12 cellular contexts compared by ENCODE assay signal in the genomic region with DNA sequence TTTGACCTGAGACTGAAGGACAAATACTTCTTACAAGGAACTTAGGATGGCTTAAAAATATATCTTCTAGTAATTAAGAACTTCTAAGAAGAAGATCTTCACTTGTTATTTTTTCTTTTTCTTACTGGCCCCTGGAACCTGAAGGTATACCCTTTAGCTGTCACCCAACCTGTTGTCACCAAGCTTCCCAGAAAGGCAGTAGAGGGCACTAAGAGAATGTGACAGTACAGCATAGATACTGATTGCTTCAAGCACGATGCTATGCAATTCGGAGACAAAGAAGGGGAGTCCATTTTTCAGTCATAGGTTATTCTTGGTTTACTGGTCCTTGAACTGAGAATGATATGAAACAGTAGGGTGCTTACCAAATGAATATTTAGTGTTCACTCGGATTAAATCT.
DNase-seq lines count a peak whose midpoint lies in the region; ATAC-seq and TF ChIP-seq lines count a peak whose summit lies in the region.
"Had no signal": no experiment of that assay in that cellular context is flagged by ENCODE, and none has a peak within 500 bp of the region (broad histone marks: within the 10 kb centered on the region; RNA-seq: fewer than 3 reads in every experiment).

No MANE protein-coding gene starts in this region.

- no peaks in the 10 kb centered on the region for H3K9me3 ChIP-seq in right atrium auricular region
- no peaks in the 10 kb centered on the region for H3K9me3 ChIP-seq in sigmoid colon
- H3K9me3 ChIP-seq: colonic mucosa, gastroesophageal sphincter had no signal

- H3K27me3 Mint-ChIP-seq in WTC11 (ENCODE audit: low read depth): no peaks in the 10 kb centered on the region
- no peaks in the 10 kb centered on the region for H3K27me3 Mint-ChIP-seq in osteocyte (ENCODE audit: unreplicated experiment)
- H3K27me3 Mint-ChIP-seq: activated B cell treated with CpG ODN at 0.5 μM for 24 hours had no signal

- no peak for TF ChIP-seq EP300 in sigmoid colon (IDR thresholded peaks at IDR 0.05)

- intact Hi-C loops in Right ventricle myocardium superior (cut with DNase I) (no loop called here), sigmoid colon (cut with DNase I) (no loop called here)

- no peak for TF ChIP-seq POLR2A in sigmoid colon (IDR thresholded peaks at IDR 0.05)

- H3K4me3 ChIP-seq in right atrium auricular region (no peak overlapping the region), sigmoid colon (no peak overlapping the region)
- H3K4me3 ChIP-seq: colonic mucosa, gastroesophageal sphincter had no signal

- H3K4me3 Mint-ChIP-seq in WTC11 (no peak overlapping the region), osteocyte (ENCODE audit: unreplicated experiment) (no peak overlapping the region)
- H3K4me3 Mint-ChIP-seq: activated B cell treated with CpG ODN at 0.5 μM for 24 hours had no signal

- ATAC-seq in Right ventricle myocardium superior (ENCODE audit: poor library complexity): peak; percentile 53
- peak; percentile 82 for ATAC-seq in WTC11
- ATAC-seq in GM19455 (IDR thresholded peaks at IDR 0.05; ENCODE audit: unreplicated experiment): no peak
- ATAC-seq: gastroesophageal sphincter had no signal

- CTCF ChIA-PET in WTC11 (lab: Charles Lee): interaction anchor here (2.1 kb wide), 1 partner anchor 403 kb away, joined by 9 read pairs; no protein-coding TSS in a partner anchor

- H3K27ac ChIP-seq in right atrium auricular region: no peak overlapping the region
- no peak overlapping the region for H3K27ac ChIP-seq in sigmoid colon
- H3K27ac ChIP-seq: colonic mucosa, gastroesophageal sphincter had no signal

- peak in 1 of 2 donors; percentile 47 for TF ChIP-seq CTCF in right atrium auricular region (IDR thresholded peaks at IDR 0.05)
- no peak for TF ChIP-seq CTCF in WTC11 (IDR thresholded peaks at IDR 0.05)
- peak; percentile 34 for TF ChIP-seq CTCF in osteocyte (IDR thresholded peaks at IDR 0.05)
- TF ChIP-seq CTCF in sigmoid colon (IDR thresholded peaks at IDR 0.05): no peak

- DNase-seq in Right ventricle myocardium superior (no peak), right atrium auricular region (ENCODE audit: low spot score) (no peak), NCI-H146 (lab: John Stamatoyannopoulos, UW) (peak; percentile 60), WTC11 (ENCODE audit: low spot score) (no peak), osteocyte (ENCODE audit: extremely low spot score, unreplicated experiment) (no peak), GDM1 (lab: John Stamatoyannopoulos, UW) (no peak), sigmoid colon (no peak)
- DNase-seq: activated B cell treated with CpG ODN at 0.5 μM for 24 hours, colonic mucosa, NCI-H524 treated with DMSO at 0.1 percent for 48 hours had no signal

- H3K27me3 ChIP-seq in right atrium auricular region (no peaks in the 10 kb centered on the region), sigmoid colon (no peaks in the 10 kb centered on the region)
- H3K27me3 ChIP-seq: colonic mucosa, gastroesophageal sphincter had no signal

- WGBS in sigmoid colon, 2 donors: 34 to 50% methylated on average over 3 of the region's 3 CpGs

- H3K9me3 Mint-ChIP-seq in WTC11: no peaks in the 10 kb centered on the region
- H3K9me3 Mint-ChIP-seq in osteocyte (ENCODE audit: unreplicated experiment): no peaks in the 10 kb centered on the region

- H3K4me1 ChIP-seq in right atrium auricular region (no peaks in the 10 kb centered on the region), sigmoid colon (no peaks in the 10 kb centered on the region)
- H3K4me1 ChIP-seq: colonic mucosa, gastroesophageal sphincter had no signal

- no peaks in the 10 kb centered on the region for H3K36me3 ChIP-seq in right atrium auricular region
- no peaks in the 10 kb centered on the region for H3K36me3 ChIP-seq in sigmoid colon
- H3K36me3 ChIP-seq: colonic mucosa, gastroesophageal sphincter had no signal

- H3K4me1 Mint-ChIP-seq in WTC11 (no peaks in the 10 kb centered on the region; the same call in 1 of the 2 replicates), osteocyte (ENCODE audit: unreplicated experiment) (no peaks in the 10 kb centered on the region)
- H3K4me1 Mint-ChIP-seq: activated B cell treated with CpG ODN at 0.5 μM for 24 hours had no signal

- POLR2A ChIA-PET in WTC11 (lab: Charles Lee): no interaction called here

- H3K36me3 Mint-ChIP-seq in WTC11: no peaks in the 10 kb centered on the region
- H3K36me3 Mint-ChIP-seq in osteocyte (ENCODE audit: unreplicated experiment): no peaks in the 10 kb centered on the region

- H3K27ac Mint-ChIP-seq in WTC11: no peak overlapping the region
- no peak overlapping the region for H3K27ac Mint-ChIP-seq in osteocyte (ENCODE audit: unreplicated experiment)
- H3K27ac Mint-ChIP-seq: activated B cell treated with CpG ODN at 0.5 μM for 24 hours had no signal

TF ChIP-seq in WTC11, 78 proteins besides CTCF, POLR2A, EP300 and RAD21:
- TF ChIP-seq ZNF232 (CRISPR knock-in tag; IDR thresholded peaks at IDR 0.05): no peak
- no peak for TF ChIP-seq PRDM15 (CRISPR knock-in tag; IDR thresholded peaks at IDR 0.05)
